1 cellular context compared by ENCODE assay signal in the genomic region with DNA sequence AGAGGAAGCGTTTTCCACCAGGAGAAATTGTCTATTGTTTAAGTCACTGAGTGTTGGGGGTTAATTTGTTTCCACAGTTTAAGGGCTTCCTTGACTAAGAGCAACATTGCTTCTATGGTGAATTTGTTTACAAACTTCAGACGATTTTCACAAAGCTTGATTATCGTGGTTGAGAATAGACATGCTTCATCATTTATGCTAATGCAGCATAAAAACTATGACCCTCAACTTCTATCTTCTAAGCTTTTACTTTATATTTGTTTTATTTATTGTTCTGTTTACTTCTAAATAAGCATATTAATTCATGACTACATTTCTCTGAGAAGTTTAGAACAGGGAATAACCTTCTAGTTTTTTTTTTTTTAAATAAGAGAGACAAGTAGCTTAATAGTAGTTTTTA.
A peak's percentile ranks its signal among the peaks of the same experiment; 100 is the strongest.
TF ChIP-seq lines count a peak whose summit lies in the region.

No MANE protein-coding gene starts in this region.

TF ChIP-seq in HepG2, 621 proteins besides CTCF, POLR2A, EP300 and RAD21 (continued from another document):
- TF ChIP-seq MAFK (conservative IDR thresholded peaks at IDR 0.05 in 1 of 2, IDR thresholded peaks at IDR 0.05 in 1 of 2; ENCODE audit: low read length in 2 of 2) (peak; percentile 51 to 68), KDM4B (CRISPR knock-in tag; IDR thresholded peaks at IDR 0.05) (no peak), MAFF (IDR thresholded peaks at IDR 0.05; ENCODE audit: low read depth, low read length) (peak; percentile 29; the same call in 1 of the 2 replicates), NFKB2 (CRISPR knock-in tag; IDR thresholded peaks at IDR 0.05; ENCODE audit: borderline replicate concordance) (no peak), ZNF136 (CRISPR knock-in tag; IDR thresholded peaks at IDR 0.05; ENCODE audit: low read depth) (no peak)
